ENCODE assay signal across 13 cellular contexts in genomic region chr18:77657651-77658308, GRCh38.
DNase-seq lines count a peak whose midpoint lies in the region; TF ChIP-seq lines count a peak whose summit lies in the region.
"Had no signal": no experiment of that assay in that cellular context is flagged by ENCODE, and none has a peak within 500 bp of the region (broad histone marks: within the 10 kb centered on the region; RNA-seq: fewer than 3 reads in every experiment).

No MANE protein-coding gene starts in this region.

- TF ChIP-seq CTCF in coronary artery (IDR thresholded peaks at IDR 0.05) (no peak), glutamatergic neuron (IDR thresholded peaks at IDR 0.05; ENCODE audit: partially characterized antibody, unreplicated experiment) (no peak), dorsolateral prefrontal cortex (IDR thresholded peaks at IDR 0.05 in 54 of 56, conservative IDR thresholded peaks at IDR 0.05 in 2 of 56; ENCODE audit: low read depth in 1 of 56, partially characterized antibody in 56 of 56) (no peak)

- peaks cover 24% of the 10 kb centered on the region for H3K27me3 Mint-ChIP-seq in glutamatergic neuron (ENCODE audit: unreplicated experiment)

- intact Hi-C loops in dorsolateral prefrontal cortex (cut with DNase I): loop anchor here in 1 of 2 donors (10.0 kb wide), 3 partner anchors 63 to 853 kb away; no protein-coding TSS in a partner anchor

- no peaks in the 10 kb centered on the region for H3K36me3 Mint-ChIP-seq in glutamatergic neuron (ENCODE audit: unreplicated experiment)

- H3K4me3 ChIP-seq in coronary artery (no peak overlapping the region), dorsolateral prefrontal cortex (no peak overlapping the region)
- H3K4me3 ChIP-seq in effector memory CD4-positive, alpha-beta T cell (ENCODE audit: insufficient read depth, low read depth, low read length, poor library complexity, severe bottlenecking): no peak overlapping the region

- H3K27ac ChIP-seq in coronary artery (no peak overlapping the region), dorsolateral prefrontal cortex (no peak overlapping the region)
- H3K27ac ChIP-seq in effector memory CD4-positive, alpha-beta T cell (ENCODE audit: insufficient read depth, low read length, poor library complexity, severe bottlenecking): no peak overlapping the region
- H3K27ac ChIP-seq: C4-2B had no signal

- H3K4me3 Mint-ChIP-seq in glutamatergic neuron (ENCODE audit: unreplicated experiment): no peak overlapping the region
- H3K4me3 Mint-ChIP-seq: CD4-positive, alpha-beta T cell had no signal

- DNase-seq in coronary artery (ENCODE audit: low spot score) (peak; percentile 65), glutamatergic neuron (no peak), occipital lobe (lab: John Stamatoyannopoulos, UW) (peak; percentile 6), DMS153 treated with DMSO at 0.1 percent for 48 hours (lab: John Stamatoyannopoulos, UW; ENCODE audit: unreplicated experiment) (no peak), dorsolateral prefrontal cortex (no peak)
- DNase-seq in effector memory CD4-positive, alpha-beta T cell: no peak
- DNase-seq: ACHN; Caco-2; CD4-positive, alpha-beta T cell; DMS79; GDM1; HCEC 1CT had no signal

- H3K4me1 ChIP-seq in effector memory CD4-positive, alpha-beta T cell (ENCODE audit: control insufficient read depth, insufficient read depth, low read length, poor library complexity, severe bottlenecking): no peaks in the 10 kb centered on the region
- H3K4me1 ChIP-seq: Caco-2 had no signal

- no peaks in the 10 kb centered on the region for H3K9me3 ChIP-seq in effector memory CD4-positive, alpha-beta T cell (ENCODE audit: control insufficient read depth, low read length)
- H3K9me3 ChIP-seq: Caco-2 had no signal

- H3K27me3 ChIP-seq in effector memory CD4-positive, alpha-beta T cell (replicated peaks; ENCODE audit: control insufficient read depth, insufficient read depth, low read length, poor library complexity, severe bottlenecking): no peaks in the 10 kb centered on the region
- peaks cover 0 to 5% (median 0%) of the 10 kb centered on the region in 45 donors for H3K27me3 ChIP-seq in dorsolateral prefrontal cortex

- peaks cover 31% of the 10 kb centered on the region for H3K4me1 Mint-ChIP-seq in glutamatergic neuron (ENCODE audit: low read depth, unreplicated experiment)

- peaks cover 10% of the 10 kb centered on the region for H3K9me3 Mint-ChIP-seq in glutamatergic neuron (ENCODE audit: unreplicated experiment)
- H3K9me3 Mint-ChIP-seq: CD4-positive, alpha-beta T cell had no signal

- H3K27ac Mint-ChIP-seq in glutamatergic neuron (ENCODE audit: unreplicated experiment): peak overlapping the region; percentile 99
- H3K27ac Mint-ChIP-seq: CD4-positive, alpha-beta T cell had no signal

- H3K36me3 ChIP-seq in effector memory CD4-positive, alpha-beta T cell (ENCODE audit: control insufficient read depth, insufficient read depth, low read length): no peaks in the 10 kb centered on the region

Comparison
In these comparisons a context has a peak if more than half of its experiments do, and no peak if none do; other contexts are left out.
1. DNase-seq: peak in coronary artery (single experiment) and occipital lobe (single experiment); none in glutamatergic neuron (single experiment), DMS153 treated with DMSO at 0.1 percent for 48 hours (single experiment), effector memory CD4-positive, alpha-beta T cell (0 of 3) and dorsolateral prefrontal cortex (0 of 10).